15 cellular contexts compared by ENCODE assay signal in the genomic region with DNA sequence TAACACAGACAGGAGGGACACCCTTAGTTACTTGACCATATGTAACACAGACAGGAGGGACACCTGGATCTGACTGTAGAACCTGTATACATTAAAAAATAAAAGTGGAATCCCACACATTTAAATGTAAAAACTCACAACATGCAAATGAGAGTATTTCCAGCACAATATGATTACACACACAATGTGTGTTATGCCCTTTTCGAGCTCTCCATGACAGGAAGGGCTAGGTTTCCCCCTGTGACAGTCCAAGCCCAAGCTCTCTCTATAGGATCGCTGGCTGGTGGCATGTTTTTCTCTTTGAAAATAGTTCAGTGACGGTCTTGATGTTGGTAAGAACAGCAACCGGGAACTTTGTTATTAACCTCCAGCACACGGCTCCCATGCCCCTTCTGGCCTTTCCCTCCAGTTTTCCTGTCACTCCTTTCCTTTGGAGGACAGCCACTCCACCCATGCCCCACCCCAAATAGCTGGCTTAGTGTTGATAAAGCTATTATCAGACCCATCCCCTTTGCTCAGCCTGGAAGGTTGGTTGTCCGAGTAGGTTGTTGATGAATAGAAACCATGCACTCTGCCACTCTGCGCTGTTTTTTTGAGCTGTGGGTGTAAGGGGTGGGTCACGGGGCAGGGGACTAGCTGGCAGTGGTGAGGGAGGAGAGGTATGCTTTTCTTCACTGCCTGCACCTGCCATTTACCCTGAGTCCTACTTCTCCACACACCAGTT. TPM values are rescaled to one million over a fixed set of nuclear protein-coding genes. Genes with fewer than 3 reads are reported as not detected.
DNase-seq lines count a peak whose midpoint lies in the region; TF ChIP-seq lines count a peak whose summit lies in the region.
"Had no signal": no experiment of that assay in that cellular context is flagged by ENCODE, and none has a peak within 500 bp of the region (broad histone marks: within the 10 kb centered on the region; RNA-seq: fewer than 3 reads in every experiment).

No MANE protein-coding gene starts in this region.

- TF ChIP-seq CTCF in GM12875 (IDR thresholded peaks at IDR 0.05; ENCODE audit: borderline replicate concordance, insufficient read depth, low read depth, low read length) (no peak), Loucy (conservative IDR thresholded peaks at IDR 0.05; ENCODE audit: low read length) (no peak), endothelial cell (IDR thresholded peaks at IDR 0.05; ENCODE audit: unreplicated experiment) (no peak)

- no peak overlapping the region for H2AFZ ChIP-seq in Loucy (ENCODE audit: low read length)

- no peaks in the 10 kb centered on the region for H3K9me3 Mint-ChIP-seq in endothelial cell (ENCODE audit: unreplicated experiment)

- peak overlapping the region; percentile 19 for H3K4me3 Mint-ChIP-seq in endothelial cell (ENCODE audit: unreplicated experiment)

- peaks cover 7% of the 10 kb centered on the region for H3K27me3 Mint-ChIP-seq in endothelial cell (ENCODE audit: unreplicated experiment)

- H3K9me2 ChIP-seq in Loucy (replicated peaks; ENCODE audit: low read depth, low read length), result no peaks in the 10 kb centered on the region

- no peaks in the 10 kb centered on the region for H3K79me2 ChIP-seq in Loucy (ENCODE audit: insufficient read depth, low read length)

- H3K4me3 ChIP-seq in GM12875 (ENCODE audit: low read depth, low read length) (peak overlapping the region; percentile 55), Loucy (ENCODE audit: low read length, poor library complexity, severe bottlenecking) (no peak overlapping the region), skeletal muscle tissue (ENCODE audit: low read length in 3 of 3) (peak overlapping the region in 2 of 3 donors; percentile 12 to 30)

- peak overlapping the region; percentile 21 for H3K4me2 ChIP-seq in Loucy (ENCODE audit: low read depth, low read length, poor library complexity, severe bottlenecking)

- no peak for DNase-seq in endothelial cell (ENCODE audit: low spot score)
- no peak for DNase-seq in activated effector memory CD4-positive, alpha-beta T cell treated with Interleukin-2 at 50 U/mL for 16 hours
- no peak for DNase-seq in amygdala (lab: John Stamatoyannopoulos, UW)
- DNase-seq in NCI-H526 treated with DMSO at 0.1 percent for 48 hours (lab: John Stamatoyannopoulos, UW), result no peak
- DNase-seq in NCI-H748 treated with DMSO at 0.1 percent for 48 hours (lab: John Stamatoyannopoulos, UW), result no peak
- DNase-seq: activated CD4-positive, alpha-beta T cell treated with anti-CD3 and anti-CD28 coated beads for 4 hours; activated T-cell treated with anti-CD3 and anti-CD28 coated beads, Interleukin-2, amount 50 U/mL, for 48 hours; BE2C; KG1; NCI-H2029; stimulated activated CD8-positive, alpha-beta memory T cell treated with anti-CD3 and anti-CD28 coated beads, Interleukin-4, amount 100 ng/mL, for 48 hours had no signal

- H3K4me1 ChIP-seq in Loucy (ENCODE audit: insufficient read depth, low read length, poor library complexity, severe bottlenecking), result peaks cover 36% of the 10 kb centered on the region
- H3K4me1 ChIP-seq in skeletal muscle tissue (ENCODE audit: control insufficient read depth in 3 of 3, insufficient read depth in 3 of 3, low read length in 3 of 3), result peaks cover 36 to 56% (median 36%) of the 10 kb centered on the region in 3 donors
- H3K4me1 ChIP-seq: BE2C had no signal

- no peaks in the 10 kb centered on the region for H4K20me1 ChIP-seq in Loucy (ENCODE audit: insufficient read depth, low read length, poor library complexity, severe bottlenecking)

- H3K27ac Mint-ChIP-seq in endothelial cell (ENCODE audit: unreplicated experiment), result no peak overlapping the region

- no peak overlapping the region for H3K9ac ChIP-seq in Loucy (ENCODE audit: low read depth, low read length, poor library complexity, severe bottlenecking)
- H3K9ac ChIP-seq in skeletal muscle tissue (ENCODE audit: low read depth in 1 of 3, low read length in 3 of 3), result no peak overlapping the region

- H3K36me3 ChIP-seq in Loucy (ENCODE audit: insufficient read depth, low read length), result no peaks in the 10 kb centered on the region
- no peaks in the 10 kb centered on the region for H3K36me3 ChIP-seq in skeletal muscle tissue (ENCODE audit: control insufficient read depth in 3 of 3, insufficient read depth in 3 of 3, low read length in 3 of 3)
- H3K36me3 ChIP-seq: BE2C, neutrophil had no signal

- peaks cover 65% of the 10 kb centered on the region for H3K4me1 Mint-ChIP-seq in endothelial cell (ENCODE audit: unreplicated experiment)

- peak overlapping the region; percentile 97 for H3K27ac ChIP-seq in skeletal muscle tissue (ENCODE audit: low read depth, low read length)
- H3K27ac ChIP-seq: neutrophil had no signal

- peaks cover 6% of the 10 kb centered on the region; the same call in 1 of the 2 replicates for H3F3A ChIP-seq in Loucy (ENCODE audit: low read depth)

- peaks cover 68% of the 10 kb centered on the region for H3K36me3 Mint-ChIP-seq in endothelial cell (ENCODE audit: low read depth, unreplicated experiment)

- H3K9me3 ChIP-seq in Loucy (ENCODE audit: insufficient read depth, low read depth, low read length) (no peaks in the 10 kb centered on the region), skeletal muscle tissue (ENCODE audit: control insufficient read depth in 3 of 3, low read length in 3 of 3) (no peaks in the 10 kb centered on the region)
- H3K9me3 ChIP-seq: BE2C, neutrophil had no signal

- H3K27me3 ChIP-seq in Loucy (ENCODE audit: insufficient read depth, low read length, poor library complexity, severe bottlenecking) (no peaks in the 10 kb centered on the region), skeletal muscle tissue (ENCODE audit: control insufficient read depth in 3 of 3, insufficient read depth in 3 of 3, low read length in 3 of 3) (no peaks in the 10 kb centered on the region)
- H3K27me3 ChIP-seq: neutrophil had no signal

RNA-seq across cellular contexts. Expression of a gene that starts 2.7 kb away (rescaled TPM):
- total RNA-seq in endothelial cell (ENCODE audit: unreplicated experiment) (487 TPM), skeletal muscle tissue (49.1 TPM)
